In the genomic region with DNA sequence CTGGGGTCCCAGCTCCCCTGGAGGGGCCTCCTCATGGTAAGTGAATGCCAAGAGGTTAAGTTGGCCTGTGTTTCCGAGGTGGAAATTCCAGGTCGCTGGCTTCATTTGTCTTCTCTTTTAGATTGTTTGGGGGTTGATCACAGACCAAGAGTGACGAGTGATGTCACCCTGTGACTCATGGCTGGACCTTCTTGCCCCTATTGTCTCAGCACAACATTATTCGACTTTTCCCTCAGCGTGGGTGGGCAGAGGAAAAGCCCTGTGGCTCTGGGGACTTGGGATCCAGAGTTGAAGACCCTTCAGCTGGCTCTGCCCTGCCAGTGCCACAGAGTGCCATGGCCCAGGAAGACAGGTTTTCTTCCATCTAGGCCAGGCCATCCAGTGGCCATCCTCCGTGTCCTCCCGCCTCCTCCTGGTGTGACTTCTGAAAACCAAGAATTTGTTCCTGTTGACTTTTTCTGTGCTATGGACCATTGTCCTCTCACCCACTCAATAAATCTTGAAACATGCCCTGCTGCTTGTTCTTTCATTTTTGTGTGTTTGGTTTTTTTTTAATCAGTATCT, we compare ENCODE assay signal across 15 cellular contexts. TPM values are rescaled to one million over a fixed set of nuclear protein-coding genes. Genes with fewer than 3 reads are reported as not detected.
DNase-seq lines count a peak whose midpoint lies in the region; ATAC-seq and TF ChIP-seq lines count a peak whose summit lies in the region.
"Had no signal": no experiment of that assay in that cellular context is flagged by ENCODE, and none has a peak within 500 bp of the region (broad histone marks: within the 10 kb centered on the region; RNA-seq: fewer than 3 reads in every experiment).

No MANE protein-coding gene starts in this region.

- TF ChIP-seq CTCF in HCT116 (IDR thresholded peaks at IDR 0.05 in 2 of 3, conservative IDR thresholded peaks at IDR 0.05 in 1 of 3; ENCODE audit: borderline replicate concordance in 1 of 3, insufficient read depth in 1 of 3, low read depth in 2 of 3, low read length in 2 of 3) = no peak

- no peaks in the 10 kb centered on the region for H3K9me3 ChIP-seq in HCT116 (ENCODE audit: control insufficient read depth in 1 of 2, insufficient read depth in 1 of 2, low read depth in 1 of 2, low read length in 2 of 2)
- H3K9me3 ChIP-seq: gastrocnemius medialis, tibial nerve had no signal

- no peak for TF ChIP-seq POLR2A in HCT116 (IDR thresholded peaks at IDR 0.05; ENCODE audit: borderline replicate concordance, extremely low read depth, insufficient read depth, insufficient read length)

- H2AFZ ChIP-seq in HCT116 (ENCODE audit: low read depth, low read length, poor library complexity, severe bottlenecking) = no peak overlapping the region

- TF ChIP-seq RAD21 in HCT116 (IDR thresholded peaks at IDR 0.05; ENCODE audit: low read depth) = no peak

- H3K9me2 ChIP-seq in HCT116 (ENCODE audit: insufficient read depth) = no peaks in the 10 kb centered on the region

- H3K9ac ChIP-seq in HCT116 (ENCODE audit: low read length) = no peak overlapping the region

- no peak for ATAC-seq in HCT116
- ATAC-seq: activated T-cell treated with anti-CD3 and anti-CD28 coated beads, Interleukin-2, amount 50 U/mL, for 4 hours; gastrocnemius medialis had no signal

- H3K36me3 ChIP-seq in HCT116 (ENCODE audit: control insufficient read depth in 1 of 2, insufficient read depth in 2 of 2, low read length in 2 of 2) = peaks cover 0 to 7% of the 10 kb centered on the region in 2 experiments; a peak in 1 of 4 replicates

- H3K4me1 ChIP-seq in HCT116 (ENCODE audit: control insufficient read depth in 1 of 2, insufficient read depth in 2 of 2, low read length in 2 of 2) = peaks cover 5 to 48% of the 10 kb centered on the region in 2 experiments; a peak in 3 of 4 replicates

- H3K4me2 ChIP-seq in HCT116 (ENCODE audit: low read length) = peak overlapping the region; percentile 6; the same call in 1 of the 2 replicates

- RAD21 ChIA-PET in HCT116 (lab: Charles Lee; ENCODE audit: low non-redundant PET in 1 of 2, low total read pairs in 2 of 2, uncharacterized antibody in 2 of 2, unreplicated experiment in 2 of 2) = no interaction called here

- H3K79me2 ChIP-seq in HCT116 (ENCODE audit: insufficient read depth, low read length) = peaks cover 7% of the 10 kb centered on the region

- CTCF ChIA-PET in HCT116 (lab: Charles Lee) = no interaction called here

- no TSS peak for BruUV-seq in HCT116 (replicated peaks; lab: Mats Ljungman, UMichigan)

- intact Hi-C loops in HCT116 (cut with micrococcal nuclease) (no loop called here), posterior vena cava (cut with DNase I) (no loop called here)

- DNase-seq in HCT116 (ENCODE audit: low read depth, low spot score) (no peak), M059J (ENCODE audit: low read depth) (peak; percentile 90), dermis blood vessel endothelial cell (peak; percentile 93), posterior vena cava (ENCODE audit: low spot score) (peak; percentile 34), DMS79 treated with DMSO at 0.1 percent for 48 hours (lab: John Stamatoyannopoulos, UW) (no peak), NCI-H128 (lab: John Stamatoyannopoulos, UW; ENCODE audit: unreplicated experiment) (no peak), caudate nucleus (lab: John Stamatoyannopoulos, UW) (no peak)
- DNase-seq: activated CD4-positive, CD25-positive, alpha-beta regulatory T cell treated with anti-CD3 and anti-CD28 coated beads, Interleukin-2, amount 50 U/mL, for 72 hours; activated T-cell treated with anti-CD3 and anti-CD28 coated beads, Interleukin-2, amount 50 U/mL, for 4 hours; DMS79; effector memory CD4-positive, alpha-beta T cell; gastrocnemius medialis; NCI-H1092; NCI-H345 had no signal

- no peaks in the 10 kb centered on the region for H3K27me3 ChIP-seq in HCT116 (ENCODE audit: insufficient read depth, low read length)
- H3K27me3 ChIP-seq: gastrocnemius medialis, tibial nerve had no signal

- POLR2A ChIA-PET in HCT116 (lab: Charles Lee) = interaction anchor here (2.4 kb wide), 1 partner anchor 15 kb away, joined by 9 read pairs; the partner anchor contains the start of gene SNHG17

- no peak overlapping the region for H3K4me3 ChIP-seq in HCT116 (replicated peaks in 1 of 2; ENCODE audit: low read depth in 1 of 2, low read length in 2 of 2)
- H3K4me3 ChIP-seq: gastrocnemius medialis, tibial nerve had no signal

- H4K20me1 ChIP-seq in HCT116 (ENCODE audit: insufficient read depth) = no peaks in the 10 kb centered on the region

- H3K27ac ChIP-seq in HCT116 (ENCODE audit: low read depth, low read length) (no peak overlapping the region), caudate nucleus (ENCODE audit: low read depth, low read length) (no peak overlapping the region)
- H3K27ac ChIP-seq: gastrocnemius medialis had no signal

TF ChIP-seq in HCT116, 20 proteins besides CTCF, POLR2A, EP300 and RAD21:
- TF ChIP-seq EGR1 (IDR thresholded peaks at IDR 0.05; ENCODE audit: low read depth) = 0 out of 2 replicates have a peak, but pooled peaks have one; percentile 23
- no peak for TF ChIP-seq ZNF274 (IDR thresholded peaks at IDR 0.05; ENCODE audit: low read depth, low read length)

RNA-seq across cellular contexts. Expression of gene SNHG17, which starts 15.4 kb away (rescaled TPM):
- total RNA-seq in HCT116 (2021; ENCODE audit: unreplicated experiment) = 65.7 TPM
- polyA plus RNA-seq in HCT116 (2012) = 57.7 and 62.4 TPM in 2 replicates
- total RNA-seq in M059J (2014; rRNA removed; shearing (Covaris generic)) = 6.1 and 24.9 TPM in 2 replicates
- total RNA-seq in dermis blood vessel endothelial cell = 6.7 and 11.6 TPM in 2 replicates
- 10 to 100 TPM; 27.9 to 36.3 TPM for total RNA-seq in posterior vena cava

RNA-seq across cellular contexts. Expression of gene RALGAPB, which starts 22.1 kb away (rescaled TPM):
- total RNA-seq in HCT116 (2021; ENCODE audit: unreplicated experiment) (24.0 TPM), dermis blood vessel endothelial cell (28.4 and 29.1 TPM in 2 replicates), posterior vena cava (10 to 100 TPM; 29.7 to 33.5 TPM)
- polyA plus RNA-seq in HCT116 (2012) = 10.2 and 10.8 TPM in 2 replicates
- total RNA-seq in M059J (2014; rRNA removed; shearing (Covaris generic)) = 30.5 and 35.9 TPM in 2 replicates

Comparison
In these comparisons a context has a peak if more than half of its experiments do, and no peak if none do; other contexts are left out.
1. DNase-seq: peak in M059J (single experiment), dermis blood vessel endothelial cell (single experiment) and posterior vena cava (single experiment); none in HCT116 (single experiment), DMS79 treated with DMSO at 0.1 percent for 48 hours (single experiment), NCI-H128 (single experiment) and caudate nucleus (0 of 61).